In the genomic region with DNA sequence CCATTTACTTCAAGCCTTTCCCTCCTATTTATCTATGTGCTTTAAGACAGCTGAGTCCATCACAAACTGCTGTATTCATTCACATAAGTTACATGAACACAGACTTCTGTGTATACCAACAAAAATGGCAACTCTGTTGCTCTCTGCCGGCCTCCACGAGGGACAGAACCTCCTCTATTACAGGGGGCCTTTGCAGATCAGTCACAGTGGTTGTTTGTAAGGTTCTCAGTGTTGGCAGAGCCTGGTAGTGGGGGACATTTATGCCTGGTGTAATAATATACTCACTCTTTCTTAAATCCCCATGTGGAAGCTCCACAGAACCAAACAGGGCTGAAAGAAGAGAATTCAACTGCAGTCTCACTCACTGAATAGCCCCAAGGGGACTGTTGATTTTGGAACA, we compare ENCODE assay signal across 24 cellular contexts.
"Had no signal": no experiment of that assay in that cellular context is flagged by ENCODE, and none has a peak within 500 bp of the region (broad histone marks: within the 10 kb centered on the region; RNA-seq: fewer than 3 reads in every experiment).

No MANE protein-coding gene starts in this region.

- DNase-seq: activated CD4-positive, alpha-beta T cell treated with anti-CD3 and anti-CD28 coated beads for 4 hours; activated CD8-positive, alpha-beta memory T cell treated with anti-CD3 and anti-CD28 coated beads, Interleukin-2, amount 50 U/mL, for 4 hours; activated CD8-positive, alpha-beta T cell treated with anti-CD3 and anti-CD28 coated beads for 36 hours; activated gamma-delta T cell treated with Interleukin-2 at 50 U/mL for 16 hours; activated naive CD4-positive, alpha-beta T cell treated with anti-CD3 and anti-CD28 coated beads, Interleukin-2, amount 10 ng/mL, durations not matched to agents 7 days and 5 days; activated naive CD8-positive, alpha-beta T cell treated with anti-CD3 and anti-CD28 coated beads for 36 hours; activated T-cell treated with anti-CD3 and anti-CD28 coated beads, Interleukin-2, amount 50 U/mL, for 72 hours; brain microvascular endothelial cell; MM.1S; NCI-H1105; NCI-H1436; NCI-H187; NCI-H2081; NCI-H2171; NCI-H226; NCI-H510A; NCI-H526 treated with DMSO at 0.1 percent for 48 hours; NK-92 treated with Interleukin-12 subunit alpha and Interleukin-12 subunit beta, amount 100 ng/mL, for 24 hours; OCI-M1; SHP77 had no signal

- ATAC-seq: activated CD4-positive, CD25-positive, alpha-beta regulatory T cell treated with anti-CD3 and anti-CD28 coated beads, Interleukin-2, amount 50 U/mL, for 24 hours; activated CD8-positive, alpha-beta T cell treated with anti-CD3 and anti-CD28 coated beads for 36 hours; activated T-cell treated with anti-CD3 and anti-CD28 coated beads, Interleukin-2, amount 50 U/mL, for 72 hours; Panc1 had no signal

- H3K27ac ChIP-seq: brain microvascular endothelial cell, cardiac muscle cell, SJSA1 had no signal

- H3K27me3 ChIP-seq: brain microvascular endothelial cell, cardiac muscle cell, SJSA1 had no signal

- H3K4me3 ChIP-seq: cardiac muscle cell, SJSA1 had no signal
